In the genomic region with DNA sequence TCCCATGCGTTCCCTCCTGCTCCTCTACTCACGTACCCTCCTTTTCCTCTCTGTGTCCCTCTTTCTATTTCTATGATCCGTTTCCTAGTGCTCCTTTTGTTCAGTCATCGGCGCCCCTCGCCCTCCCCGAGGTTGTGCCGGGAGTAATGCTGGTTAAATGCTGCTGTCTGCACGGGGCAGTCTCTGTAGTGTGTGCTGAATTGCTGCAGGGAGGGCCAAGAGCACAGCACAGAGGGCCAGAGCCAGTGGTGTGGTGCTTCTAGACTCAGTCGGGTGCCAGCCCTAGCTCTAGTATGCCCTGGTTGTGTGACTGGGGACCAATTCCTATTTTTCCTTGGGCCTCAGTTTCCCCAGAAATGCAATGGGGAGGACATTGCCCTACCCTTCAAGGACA, we compare ENCODE assay signal across 9 cellular contexts.
A peak's percentile ranks its signal among the peaks of the same experiment; 100 is the strongest.
DNase-seq lines count a peak whose midpoint lies in the region; ATAC-seq and TF ChIP-seq lines count a peak whose summit lies in the region.
"Had no signal": no experiment of that assay in that cellular context is flagged by ENCODE, and none has a peak within 500 bp of the region (broad histone marks: within the 10 kb centered on the region; RNA-seq: fewer than 3 reads in every experiment).

No MANE protein-coding gene starts in this region.

- H3K27ac Mint-ChIP-seq in osteocyte (ENCODE audit: unreplicated experiment): peak overlapping the region; percentile 99
- H3K27ac Mint-ChIP-seq in CD8-positive, alpha-beta T cell: no peak overlapping the region

- no peaks in the 10 kb centered on the region for H3K9me3 ChIP-seq in heart right ventricle
- no peaks in the 10 kb centered on the region for H3K9me3 ChIP-seq in CD8-positive, alpha-beta T cell (ENCODE audit: low read length)

- H3K27ac ChIP-seq in angular gyrus (ENCODE audit: low read depth, low read length): peak overlapping the region; percentile 67
- peak overlapping the region in 8 of 10 donors; percentile 21 to 70 (median 54) for H3K27ac ChIP-seq in heart right ventricle
- no peak overlapping the region for H3K27ac ChIP-seq in CD8-positive, alpha-beta T cell (ENCODE audit: low read depth, low read length)

- peaks cover 6 to 40% (median 20%) of the 10 kb centered on the region in 9 donors for H3K4me1 ChIP-seq in heart right ventricle
- no peaks in the 10 kb centered on the region for H3K4me1 ChIP-seq in CD8-positive, alpha-beta T cell (ENCODE audit: insufficient read depth, low read length)

- CTCF ChIA-PET in HEK293T (lab: Yijun Ruan, JAX): no interaction called here
- CTCF ChIA-PET in CD8-positive, alpha-beta T cell (lab: Charles Lee): no interaction called here

- no peak for TF ChIP-seq CTCF in heart right ventricle (IDR thresholded peaks at IDR 0.05)
- peak; percentile 13 for TF ChIP-seq CTCF in osteocyte (IDR thresholded peaks at IDR 0.05)
- TF ChIP-seq CTCF in CD8-positive, alpha-beta T cell (IDR thresholded peaks at IDR 0.05): no peak

- H3K27me3 ChIP-seq in heart right ventricle: peaks cover 5 to 37% (median 30%) of the 10 kb centered on the region in 7 donors
- H3K27me3 ChIP-seq in CD8-positive, alpha-beta T cell (ENCODE audit: insufficient read depth, low read length): no peaks in the 10 kb centered on the region

- POLR2A ChIA-PET in HEK293T (lab: Yijun Ruan, JAX): no interaction called here
- POLR2A ChIA-PET in CD8-positive, alpha-beta T cell (lab: Charles Lee): no interaction called here

- DNase-seq in AG08396 (ENCODE audit: low spot score) (peak; percentile 36), heart right ventricle (no peak), osteocyte (ENCODE audit: extremely low spot score, unreplicated experiment) (peak; percentile 87), HEK293T (ENCODE audit: extremely low spot score) (no peak)
- no peak for DNase-seq in CD8-positive, alpha-beta T cell
- DNase-seq: NCI-H446 treated with DMSO at 0.1 percent for 48 hours had no signal

- H3K9me3 Mint-ChIP-seq in osteocyte (ENCODE audit: unreplicated experiment): no peaks in the 10 kb centered on the region
- no peaks in the 10 kb centered on the region for H3K9me3 Mint-ChIP-seq in CD8-positive, alpha-beta T cell

- peaks cover 92% of the 10 kb centered on the region for H3K4me1 Mint-ChIP-seq in osteocyte (ENCODE audit: unreplicated experiment)
- H3K4me1 Mint-ChIP-seq in CD8-positive, alpha-beta T cell (ENCODE audit: low read depth): peaks cover 4% of the 10 kb centered on the region

- 13 to 18% methylated on average over 10 of the region's 10 CpGs for WGBS in heart right ventricle, 2 donors

- H3K27me3 Mint-ChIP-seq in osteocyte (ENCODE audit: unreplicated experiment): no peaks in the 10 kb centered on the region
- H3K27me3 Mint-ChIP-seq in CD8-positive, alpha-beta T cell (ENCODE audit: low read depth): peaks cover 30% of the 10 kb centered on the region

- ATAC-seq in heart right ventricle (peak; percentile 31 to 68 (median 52)), HG02973 (IDR thresholded peaks at IDR 0.05; ENCODE audit: unreplicated experiment) (no peak), HG02642 (IDR thresholded peaks at IDR 0.05; ENCODE audit: poor library complexity, unreplicated experiment) (no peak)
- ATAC-seq in CD8-positive, alpha-beta T cell: no peak

- peak overlapping the region in 3 of 10 donors; percentile 5 to 23 (median 10) for H3K4me3 ChIP-seq in heart right ventricle
- H3K4me3 ChIP-seq in CD8-positive, alpha-beta T cell (ENCODE audit: low read depth, low read length): no peak overlapping the region

- intact Hi-C loops in heart right ventricle (cut with DNase I): loop anchor here in 2 of 10 donors (10.0 kb wide), 3 partner anchors 82 to 98 kb away; partner anchors contain the start of gene PKNOX2 (in 1 of the 2)
- intact Hi-C loops in CD8-positive, alpha-beta T cell (cut with DNase I, micrococcal nuclease): no loop called here

- peak overlapping the region; percentile 46 for H3K4me3 Mint-ChIP-seq in osteocyte (ENCODE audit: unreplicated experiment)
- no peak overlapping the region for H3K4me3 Mint-ChIP-seq in CD8-positive, alpha-beta T cell

- peaks cover 10% of the 10 kb centered on the region for H3K36me3 Mint-ChIP-seq in osteocyte (ENCODE audit: unreplicated experiment)
- no peaks in the 10 kb centered on the region for H3K36me3 Mint-ChIP-seq in CD8-positive, alpha-beta T cell

- no peaks in the 10 kb centered on the region for H3K36me3 ChIP-seq in heart right ventricle
- no peaks in the 10 kb centered on the region for H3K36me3 ChIP-seq in CD8-positive, alpha-beta T cell (ENCODE audit: insufficient read depth, low read length)

TF ChIP-seq in HEK293T, 16 proteins besides CTCF, POLR2A, EP300 and RAD21:
- TF ChIP-seq NFRKB (IDR thresholded peaks at IDR 0.05) (no peak), TARDBP (IDR thresholded peaks at IDR 0.05) (no peak), ARNT (IDR thresholded peaks at IDR 0.05) (no peak), HDGF (IDR thresholded peaks at IDR 0.05; ENCODE audit: borderline replicate concordance) (no peak), L3MBTL2 (conservative IDR thresholded peaks at IDR 0.05) (no peak)
TF ChIP-seq in HEK293T: peak in this region for 0.

Comparison
In these comparisons a context has a peak if more than half of its experiments do, and no peak if none do; other contexts are left out.
1. DNase-seq: peak in AG08396 (single experiment) and osteocyte (single experiment); none in heart right ventricle (0 of 2), HEK293T (single experiment) and CD8-positive, alpha-beta T cell (0 of 7).
2. ATAC-seq: peak in heart right ventricle (8 of 8); none in HG02973 (single experiment), HG02642 (single experiment) and CD8-positive, alpha-beta T cell (single experiment).